17 cellular contexts compared by ENCODE assay signal in genomic region chr16:13519871-13520270, GRCh38.
DNase-seq lines count a peak whose midpoint lies in the region; ATAC-seq and TF ChIP-seq lines count a peak whose summit lies in the region.
"Had no signal": no experiment of that assay in that cellular context is flagged by ENCODE, and none has a peak within 500 bp of the region (broad histone marks: within the 10 kb centered on the region; RNA-seq: fewer than 3 reads in every experiment).

No MANE protein-coding gene starts in this region.

- intact Hi-C loops in MCF 10A (cut with micrococcal nuclease) = no loop called here
- intact Hi-C loops in mammary epithelial cell (cut with micrococcal nuclease) = no loop called here

- H4K20me1 ChIP-seq in mammary epithelial cell (ENCODE audit: insufficient read depth, low read length) (no peaks in the 10 kb centered on the region), neural progenitor cell (ENCODE audit: low read depth) (no peaks in the 10 kb centered on the region)
- H4K20me1 ChIP-seq: BLaER1 treated with 17β-estradiol and CSF1 and Interleukin-3, amounts not matched to agents 10 nM and 100 nM had no signal

- POLR2A ChIA-PET in MCF 10A (lab: Yijun Ruan, JAX) = no interaction called here

- peak; percentile 30 for DNase-seq in MCF 10A (ENCODE audit: unreplicated experiment)
- no peak for DNase-seq in mammary epithelial cell
- peak; percentile 6 for DNase-seq in RPMI7951 (ENCODE audit: low read depth)
- no peak for DNase-seq in neural progenitor cell (ENCODE audit: low spot score)
- no peak for DNase-seq in nucleus accumbens (lab: John Stamatoyannopoulos, UW)
- DNase-seq: Calu3; CD8-positive, alpha-beta T cell; DMS79 treated with DMSO at 0.1 percent for 48 hours; GF-D8; H9 had no signal

- in situ Hi-C loops in mammary epithelial cell (cut with MboI; ENCODE audit: low sequenced_read_pairs in 2 of 2) = no loop called here

- H3K4me3 ChIP-seq in mammary epithelial cell (replicated peaks in 1 of 3; ENCODE audit: insufficient read depth in 1 of 3, low read depth in 2 of 3, low read length in 3 of 3) (no peak overlapping the region), neural progenitor cell (no peak overlapping the region)
- H3K4me3 ChIP-seq: BLaER1 treated with 17β-estradiol and CSF1 and Interleukin-3, amounts not matched to agents 10 nM and 100 nM; GM23338 had no signal

- H3K27me3 ChIP-seq in mammary epithelial cell (ENCODE audit: insufficient read depth, low read length) = no peaks in the 10 kb centered on the region
- no peaks in the 10 kb centered on the region for H3K27me3 ChIP-seq in neural progenitor cell
- H3K27me3 ChIP-seq: BLaER1 treated with 17β-estradiol and CSF1 and Interleukin-3, amounts not matched to agents 10 nM and 100 nM had no signal

- H3K27me3 Mint-ChIP-seq in MCF 10A (ENCODE audit: insufficient read depth, unreplicated experiment) (no peaks in the 10 kb centered on the region), neural progenitor cell (ENCODE audit: insufficient read depth, low read depth) (no peaks in the 10 kb centered on the region)
- H3K27me3 Mint-ChIP-seq: B cell, IgD-negative memory B cell had no signal

- WGBS in mammary epithelial cell (ENCODE audit: low coverage, missing lambda C conversion rate) = 50% methylated on average over 2 of the region's 2 CpGs

- H3K4me1 ChIP-seq in mammary epithelial cell (ENCODE audit: insufficient read depth, low read length) (no peaks in the 10 kb centered on the region), neural progenitor cell (peaks cover 12% of the 10 kb centered on the region)

- H3K36me3 Mint-ChIP-seq in MCF 10A (ENCODE audit: insufficient read depth, unreplicated experiment) (no peaks in the 10 kb centered on the region), neural progenitor cell (peaks cover 4% of the 10 kb centered on the region)
- H3K36me3 Mint-ChIP-seq: CD8-positive, alpha-beta T cell; IgD-negative memory B cell had no signal

- dilution Hi-C loops in mammary epithelial cell (cut with HindIII; ENCODE audit: low sequenced_read_pairs) = no loop called here

- H3K9ac ChIP-seq in mammary epithelial cell (ENCODE audit: insufficient read depth, low read length) (no peak overlapping the region), neural progenitor cell (no peak overlapping the region)
- H3K9ac ChIP-seq: BLaER1 treated with 17β-estradiol and CSF1 and Interleukin-3, amounts not matched to agents 10 nM and 100 nM had no signal

- H3K9me3 ChIP-seq in mammary epithelial cell (replicated peaks; ENCODE audit: insufficient read depth, low read length) (no peaks in the 10 kb centered on the region), neural progenitor cell (ENCODE audit: low read depth) (peaks cover 2% of the 10 kb centered on the region)

- no peak overlapping the region for H2AFZ ChIP-seq in mammary epithelial cell (ENCODE audit: low read depth, low read length)
- H2AFZ ChIP-seq in neural progenitor cell (replicated peaks) = no peak overlapping the region
- H2AFZ ChIP-seq: GM23338 had no signal

- H3K4me3 Mint-ChIP-seq in MCF 10A (ENCODE audit: unreplicated experiment) (no peak overlapping the region), neural progenitor cell (no peak overlapping the region)
- H3K4me3 Mint-ChIP-seq: B cell; CD8-positive, alpha-beta T cell; GM23338; H9; IgD-negative memory B cell had no signal

- H3K79me2 ChIP-seq in mammary epithelial cell (ENCODE audit: insufficient read depth, low read length) (no peaks in the 10 kb centered on the region), neural progenitor cell (ENCODE audit: low read depth) (no peaks in the 10 kb centered on the region)

- H3K27ac ChIP-seq in mammary epithelial cell (ENCODE audit: insufficient read depth, low read depth, low read length) (no peak overlapping the region), neural progenitor cell (no peak overlapping the region)
- H3K27ac ChIP-seq: BLaER1 treated with 17β-estradiol and CSF1 and Interleukin-3, amounts not matched to agents 10 nM and 100 nM had no signal

- BruUV-seq in MCF 10A (replicated peaks; lab: Mats Ljungman, UMichigan) (no TSS peak), mammary epithelial cell (replicated peaks; lab: Mats Ljungman, UMichigan) (no TSS peak)

- no peak overlapping the region for H3K4me2 ChIP-seq in mammary epithelial cell (ENCODE audit: insufficient read depth, low read depth, low read length)
- no peak overlapping the region for H3K4me2 ChIP-seq in neural progenitor cell
- H3K4me2 ChIP-seq: BLaER1 treated with 17β-estradiol and CSF1 and Interleukin-3, amounts not matched to agents 10 nM and 100 nM; GM23338 had no signal

- H3K27ac Mint-ChIP-seq in MCF 10A (ENCODE audit: low read depth, unreplicated experiment) (no peak overlapping the region), neural progenitor cell (peak overlapping the region; percentile 35)
- H3K27ac Mint-ChIP-seq: B cell; CD8-positive, alpha-beta T cell; GM23338; IgD-negative memory B cell had no signal

- H3K4me1 Mint-ChIP-seq in MCF 10A (ENCODE audit: insufficient read depth, unreplicated experiment) (no peaks in the 10 kb centered on the region), neural progenitor cell (peaks cover 39% of the 10 kb centered on the region)
- H3K4me1 Mint-ChIP-seq: B cell, IgD-negative memory B cell had no signal

- no peak for ATAC-seq in HG02642 (IDR thresholded peaks at IDR 0.05; ENCODE audit: poor library complexity, unreplicated experiment)
- no peak for ATAC-seq in HG03460 (IDR thresholded peaks at IDR 0.05; ENCODE audit: unreplicated experiment)
- ATAC-seq: CD8-positive, alpha-beta T cell; GM23338; HepG2 had no signal

- no peaks in the 10 kb centered on the region for H3K36me3 ChIP-seq in mammary epithelial cell (ENCODE audit: insufficient read depth, low read length)
- H3K36me3 ChIP-seq in neural progenitor cell = no peaks in the 10 kb centered on the region
- H3K36me3 ChIP-seq: BLaER1 treated with 17β-estradiol and CSF1 and Interleukin-3, amounts not matched to agents 10 nM and 100 nM had no signal

- H3F3A ChIP-seq in neural progenitor cell (ENCODE audit: low read depth) = peaks cover 8% of the 10 kb centered on the region

- CTCF ChIA-PET in MCF 10A (lab: Yijun Ruan, JAX) (no interaction called here), mammary epithelial cell (lab: Charles Lee; ENCODE audit: low non-redundant PET) (no interaction called here)

- TF ChIP-seq CTCF in MCF 10A (IDR thresholded peaks at IDR 0.05; ENCODE audit: unreplicated experiment) (no peak), mammary epithelial cell (conservative IDR thresholded peaks at IDR 0.05 in 1 of 2, IDR thresholded peaks at IDR 0.05 in 1 of 2; ENCODE audit: extremely low read depth in 1 of 2, insufficient read depth in 1 of 2, low read depth in 1 of 2, low read length in 2 of 2) (no peak), neural progenitor cell (IDR thresholded peaks at IDR 0.05) (no peak)

- H3K9me3 Mint-ChIP-seq in MCF 10A (ENCODE audit: unreplicated experiment) = peaks cover 24% of the 10 kb centered on the region
- peaks cover 16% of the 10 kb centered on the region for H3K9me3 Mint-ChIP-seq in neural progenitor cell

Comparison
In these comparisons a context has a peak if more than half of its experiments do, and no peak if none do; other contexts are left out.
1. DNase-seq: peak in MCF 10A (single experiment) and RPMI7951 (single experiment); none in mammary epithelial cell (single experiment), neural progenitor cell (single experiment) and nucleus accumbens (0 of 56).